ENCODE assay signal across 9 cellular contexts in the genomic region with DNA sequence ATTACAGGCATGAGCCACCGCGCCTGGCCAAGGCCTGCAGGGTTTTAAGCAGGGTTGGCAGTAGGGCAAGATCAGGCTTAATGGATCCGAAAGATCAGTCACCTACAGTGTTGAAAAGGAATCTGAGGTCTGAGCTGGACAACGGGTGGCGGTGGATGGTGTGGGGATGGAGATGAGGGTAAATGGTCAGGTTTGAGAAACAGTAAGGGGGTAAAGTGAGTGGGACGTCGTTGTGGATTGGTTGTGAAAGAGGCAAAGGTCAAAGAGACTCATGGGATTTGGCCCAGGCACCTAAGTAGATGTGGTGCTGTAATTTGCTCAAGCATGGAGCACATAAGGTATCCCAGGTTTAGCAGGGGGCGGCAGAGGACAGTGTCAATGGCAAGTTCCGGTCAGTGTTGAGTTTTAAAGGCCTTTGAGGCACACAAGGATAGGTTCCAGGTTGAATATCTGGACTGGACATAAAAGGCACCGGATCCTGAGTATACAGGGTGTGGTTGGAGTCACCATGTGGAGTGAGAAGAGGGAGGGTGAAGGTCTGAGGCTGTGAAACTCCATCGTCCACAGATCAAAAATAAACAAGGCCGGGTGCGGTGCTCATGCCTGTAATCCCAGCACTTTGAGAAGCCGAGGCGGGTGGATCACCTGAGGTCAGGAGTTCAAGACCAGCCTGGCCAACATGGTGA. TPM values are rescaled to one million over a fixed set of nuclear protein-coding genes. Genes with fewer than 3 reads are reported as not detected.
DNase-seq lines count a peak whose midpoint lies in the region; ATAC-seq and TF ChIP-seq lines count a peak whose summit lies in the region.
"Had no signal": no experiment of that assay in that cellular context is flagged by ENCODE, and none has a peak within 500 bp of the region (broad histone marks: within the 10 kb centered on the region; RNA-seq: fewer than 3 reads in every experiment).

No MANE protein-coding gene starts in this region.

- POLR2A ChIA-PET in naive thymus-derived CD8-positive, alpha-beta T cell (lab: Charles Lee), result interaction anchor here (1.2 to 3.1 kb wide), 2 partner anchors 10 to 204 kb away, joined by 3 to 21 read pairs; no protein-coding TSS in a partner anchor

- H3K9me3 ChIP-seq in HUES6 (ENCODE audit: control insufficient read depth, insufficient read depth, low read depth, low read length), result no peaks in the 10 kb centered on the region
- no peaks in the 10 kb centered on the region for H3K9me3 ChIP-seq in colonic mucosa

- ATAC-seq in naive thymus-derived CD8-positive, alpha-beta T cell, result no peak

- H3K4me3 ChIP-seq in HUES6 (ENCODE audit: low read depth, low read length) (peak overlapping the region; percentile 83; the same call in 1 of the 2 replicates), colonic mucosa (no peak overlapping the region)

- intact Hi-C loops in CD14-positive monocyte (cut with micrococcal nuclease), result no loop called here
- intact Hi-C loops in colonic mucosa (cut with DNase I), result no loop called here

- H3K27me3 Mint-ChIP-seq in CD14-positive monocyte (ENCODE audit: low read depth in 3 of 3), result peaks cover 0 to 7% (median 4%) of the 10 kb centered on the region in 3 donors
- no peaks in the 10 kb centered on the region for H3K27me3 Mint-ChIP-seq in naive thymus-derived CD8-positive, alpha-beta T cell

- H3K27ac ChIP-seq in HUES6 (ENCODE audit: low read depth, low read length) (peak overlapping the region; percentile 97; the same call in 1 of the 2 replicates), colonic mucosa (peak overlapping the region; percentile 99)

- H3K9me3 Mint-ChIP-seq in CD14-positive monocyte, result no peaks in the 10 kb centered on the region
- H3K9me3 Mint-ChIP-seq in naive thymus-derived CD8-positive, alpha-beta T cell, result no peaks in the 10 kb centered on the region

- H3K36me3 Mint-ChIP-seq in CD14-positive monocyte, result peaks cover 8 to 12% of the 10 kb centered on the region in 2 donors
- no peaks in the 10 kb centered on the region for H3K36me3 Mint-ChIP-seq in naive thymus-derived CD8-positive, alpha-beta T cell

- H3K36me3 ChIP-seq in HUES6 (ENCODE audit: control insufficient read depth, insufficient read depth, low read length), result no peaks in the 10 kb centered on the region
- no peaks in the 10 kb centered on the region for H3K36me3 ChIP-seq in colonic mucosa

- no peak overlapping the region for H3K9ac ChIP-seq in HUES6 (ENCODE audit: low read length)
- peak overlapping the region in 1 of 2 donors; percentile 98 for H3K9ac ChIP-seq in colonic mucosa (ENCODE audit: low read depth in 2 of 2, low read length in 2 of 2)

- H3K4me3 Mint-ChIP-seq in CD14-positive monocyte, result peak overlapping the region in 1 of 2 donors; percentile 79
- H3K4me3 Mint-ChIP-seq in naive thymus-derived CD8-positive, alpha-beta T cell, result peak overlapping the region; percentile 52 to 90 (median 80)

- peak overlapping the region; percentile 89 to 96 (median 92) for H3K27ac Mint-ChIP-seq in CD14-positive monocyte
- H3K27ac Mint-ChIP-seq in naive thymus-derived CD8-positive, alpha-beta T cell, result peak overlapping the region; percentile 50 to 93 (median 79)

- H3K4me1 Mint-ChIP-seq in CD14-positive monocyte, result peaks cover 55% of the 10 kb centered on the region
- H3K4me1 Mint-ChIP-seq in naive thymus-derived CD8-positive, alpha-beta T cell, result peaks cover 32 to 61% (median 54%) of the 10 kb centered on the region in 4 donors

- DNase-seq in CD14-positive monocyte (ENCODE audit: low spot score), result no peak
- DNase-seq in colonic mucosa, result peak; percentile 75
- no peak for DNase-seq in naive thymus-derived CD8-positive, alpha-beta T cell
- DNase-seq in NCI-H524 (lab: John Stamatoyannopoulos, UW), result no peak
- DNase-seq in A172 (ENCODE audit: low spot score), result no peak
- DNase-seq in occipital lobe (lab: John Stamatoyannopoulos, UW), result no peak
- DNase-seq in stimulated activated CD4-positive, alpha-beta T cell treated with anti-CD3 and anti-CD28 coated beads, Interleukin-1b, Interleukin-23, amount 100 ng/mL, for 48 hours, result no peak
- DNase-seq: NCI-H526 treated with DMSO at 0.1 percent for 48 hours had no signal

- H3K27me3 ChIP-seq in HUES6 (ENCODE audit: control insufficient read depth, insufficient read depth, low read length), result no peaks in the 10 kb centered on the region
- H3K27me3 ChIP-seq in colonic mucosa, result no peaks in the 10 kb centered on the region

- H3K4me1 ChIP-seq in HUES6 (ENCODE audit: control insufficient read depth, insufficient read depth, low read length), result peaks cover 54% of the 10 kb centered on the region
- H3K4me1 ChIP-seq in colonic mucosa, result peaks cover 24% of the 10 kb centered on the region

- no peak for TF ChIP-seq CTCF in CD14-positive monocyte (IDR thresholded peaks at IDR 0.05)
- TF ChIP-seq CTCF in colonic mucosa (IDR thresholded peaks at IDR 0.05), result no peak

RNA-seq across cellular contexts. Expression of gene SLC16A5, which starts 1.1 kb away (rescaled TPM):
- polyA plus RNA-seq in CD14-positive monocyte, result 10 to 100 TPM; 26.1 to 27.0 TPM
- 10 to 100 TPM; 19.4 to 50.1 TPM for total RNA-seq in colonic mucosa
- 10 to 100 TPM; 14.2 to 14.8 TPM for total RNA-seq in naive thymus-derived CD8-positive, alpha-beta T cell
- polyA plus RNA-seq in naive thymus-derived CD8-positive, alpha-beta T cell, result 1 to 10 TPM; 1.4 to 4.1 (median 3.1) TPM
- total RNA-seq in A172 (2014; rRNA removed; shearing (Covaris generic)), result 0.10 TPM in 1 of 2 replicates, not detected in the other
- total RNA-seq in occipital lobe, result 1.4 TPM

RNA-seq across cellular contexts. Expression of gene ARMC7, which starts 23.1 kb away (rescaled TPM):
- polyA plus RNA-seq in CD14-positive monocyte, result 1 to 10 TPM; 1.3 to 2.1 TPM
- total RNA-seq in colonic mucosa (10 to 100 TPM; 20.5 to 20.7 TPM), occipital lobe (3.0 TPM)
- 10 to 100 TPM; 15.6 to 16.7 TPM for total RNA-seq in naive thymus-derived CD8-positive, alpha-beta T cell
- polyA plus RNA-seq in naive thymus-derived CD8-positive, alpha-beta T cell, result 1 to 10 TPM; 2.7 to 3.3 (median 2.9) TPM
- total RNA-seq in A172 (2014; rRNA removed; shearing (Covaris generic)), result 3.2 and 6.0 TPM in 2 replicates

RNA-seq across cellular contexts. Expression of gene KCTD2, which starts 39.6 kb away (rescaled TPM):
- 1 to 10 TPM; 2.8 to 2.9 TPM for polyA plus RNA-seq in CD14-positive monocyte
- total RNA-seq in colonic mucosa (10 to 100 TPM; 14.8 to 18.1 TPM), occipital lobe (30.4 TPM)
- total RNA-seq in naive thymus-derived CD8-positive, alpha-beta T cell, result 10 to 100 TPM; 25.0 to 28.6 TPM
- 10 to 100 TPM in 1 of 3 donors, 1 to 10 TPM in 2; 6.8 to 10.9 (median 7.8) TPM for polyA plus RNA-seq in naive thymus-derived CD8-positive, alpha-beta T cell
- total RNA-seq in A172 (2014; rRNA removed; shearing (Covaris generic)), result 25.6 and 25.7 TPM in 2 replicates

RNA-seq across cellular contexts. Expression of gene ATP5PD, which starts 39.9 kb away (rescaled TPM):
- 100 to 1,000 TPM; 437 to 451 TPM for polyA plus RNA-seq in CD14-positive monocyte
- total RNA-seq in colonic mucosa (100 to 1,000 TPM; 302 to 371 TPM), occipital lobe (100 TPM)
- 100 to 1,000 TPM; 149 to 160 TPM for total RNA-seq in naive thymus-derived CD8-positive, alpha-beta T cell
- polyA plus RNA-seq in naive thymus-derived CD8-positive, alpha-beta T cell, result 100 to 1,000 TPM; 406 to 455 (median 449) TPM
- 488 and 584 TPM in 2 replicates for total RNA-seq in A172 (2014; rRNA removed; shearing (Covaris generic))

RNA-seq across cellular contexts. Expression of gene NT5C, which starts 44.9 kb away (rescaled TPM):
- 10 to 100 TPM; 27.8 to 36.2 TPM for polyA plus RNA-seq in CD14-positive monocyte
- total RNA-seq in colonic mucosa (10 to 100 TPM; 72.3 to 94.9 TPM), occipital lobe (18.1 TPM)
- total RNA-seq in naive thymus-derived CD8-positive, alpha-beta T cell, result 10 to 100 TPM; 52.8 to 66.6 TPM
- 10 to 100 TPM; 46.0 to 53.6 (median 50.6) TPM for polyA plus RNA-seq in naive thymus-derived CD8-positive, alpha-beta T cell
- 73.6 and 83.9 TPM in 2 replicates for total RNA-seq in A172 (2014; rRNA removed; shearing (Covaris generic))
